8 cellular contexts compared by ENCODE assay signal in the genomic region with DNA sequence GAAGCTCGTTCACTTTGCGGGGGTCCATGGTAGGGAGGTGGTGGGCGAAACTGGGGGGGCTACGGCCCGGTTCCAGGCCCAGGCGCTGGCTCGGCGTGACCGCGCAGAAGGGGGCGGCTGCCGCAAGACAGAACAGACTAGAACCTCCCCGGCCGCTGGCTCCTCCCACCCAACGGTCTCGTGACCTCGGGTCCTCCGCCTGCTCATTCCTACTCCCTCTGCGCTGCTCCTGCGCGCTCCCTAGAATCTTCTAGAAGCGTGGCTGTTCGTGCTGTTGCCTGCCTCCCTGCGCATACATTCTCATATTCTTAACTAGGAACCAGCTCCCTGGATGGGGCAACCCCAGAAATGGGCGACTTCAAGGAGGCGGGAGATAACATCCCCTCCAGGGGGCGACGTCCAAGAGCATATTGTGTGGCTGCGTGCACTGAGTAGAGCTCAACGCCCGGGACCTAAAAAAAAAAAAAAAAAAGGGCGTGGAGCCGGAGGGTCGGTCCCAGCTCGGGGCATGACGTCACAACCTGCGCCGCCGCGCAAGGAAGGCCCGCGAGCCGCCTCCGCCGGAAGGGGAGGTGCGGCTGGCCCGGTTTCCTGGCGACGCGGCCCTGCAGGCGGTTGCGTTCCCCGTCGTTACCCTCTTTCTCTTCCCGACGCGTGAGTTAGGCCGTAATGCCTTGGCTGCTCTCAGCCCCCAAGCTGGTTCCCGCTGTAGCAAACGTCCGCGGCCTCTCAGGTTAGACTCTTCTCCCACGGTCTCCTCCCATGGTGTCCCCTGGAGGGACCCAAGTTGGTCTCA. TPM values are rescaled to one million over a fixed set of nuclear protein-coding genes. Genes with fewer than 3 reads are reported as not detected.
DNase-seq lines count a peak whose midpoint lies in the region; ATAC-seq, FAIRE-seq and TF ChIP-seq lines count a peak whose summit lies in the region.

Gene ST13 (minus strand): TSS at position 127 of the 796 bp plus-strand sequence. CDS start 99 bp downstream, at position 28.
Gene XPNPEP3 (plus strand): TSS at position 636 of the 796 bp plus-strand sequence. CDS start 34 bp downstream, at position 670.

- H3K36me3 ChIP-seq in CD4-positive, CD25-positive, alpha-beta regulatory T cell (ENCODE audit: control insufficient read depth, insufficient read depth, low read length): peaks cover 6% of the 10 kb centered on the region
- peaks cover 0 to 9% of the 10 kb centered on the region in 2 experiments; a peak in 1 of 5 replicates for H3K36me3 ChIP-seq in HepG2 (replicated peaks in 1 of 2; ENCODE audit: control insufficient read depth in 1 of 2, insufficient read depth in 2 of 2, low read length in 2 of 2)

- no peaks in the 10 kb centered on the region for H3K9me3 ChIP-seq in CD4-positive, CD25-positive, alpha-beta regulatory T cell (ENCODE audit: control insufficient read depth in 2 of 2, low read length in 2 of 2)
- no peaks in the 10 kb centered on the region for H3K9me3 ChIP-seq in HepG2 (ENCODE audit: low read length)

- ATAC-seq in CD4-positive, CD25-positive, alpha-beta regulatory T cell (ENCODE audit: low read depth in 2 of 2): peak; percentile 91 to 93
- ATAC-seq in GM19397 (IDR thresholded peaks at IDR 0.05; ENCODE audit: unreplicated experiment): peak; percentile 93
- ATAC-seq in HG03571 (IDR thresholded peaks at IDR 0.05; ENCODE audit: unreplicated experiment): peak; percentile 87
- peak; percentile 94 for ATAC-seq in HepG2

- peak within 1 kb of the TSS; percentile 98 for H3K27ac ChIP-seq in CD4-positive, CD25-positive, alpha-beta regulatory T cell (ENCODE audit: insufficient read depth, low read length, poor library complexity, severe bottlenecking)
- H3K27ac ChIP-seq in HepG2 (ENCODE audit: extremely low read length, insufficient read depth, low read length): peak within 1 kb of the TSS; percentile 96

- peaks cover 44% of the 10 kb centered on the region for H3K4me1 ChIP-seq in CD4-positive, CD25-positive, alpha-beta regulatory T cell (ENCODE audit: control insufficient read depth, insufficient read depth, low read length, poor library complexity, severe bottlenecking)
- H3K4me1 ChIP-seq in HepG2 (ENCODE audit: insufficient read depth, low read length): peaks cover 39% of the 10 kb centered on the region

- CTCF ChIA-PET in HepG2 (lab: Yijun Ruan, JAX; ENCODE audit: low intra/inter-chr PET ratio, low total read pairs): no interaction called here

- peak within 1 kb of the TSS; percentile 98 for H3K9ac ChIP-seq in HepG2 (ENCODE audit: insufficient read depth, low read depth, low read length)

- H3K4me2 ChIP-seq in HepG2 (ENCODE audit: low read depth, low read length): peak within 1 kb of the TSS; percentile 92

- H3K9me3 Mint-ChIP-seq in CD4-positive, CD25-positive, alpha-beta regulatory T cell: no peaks in the 10 kb centered on the region

- TF ChIP-seq CTCF in HepG2 (CRISPR knock-in tag; IDR thresholded peaks at IDR 0.05): peak; percentile 50; the same call in 1 of the 2 replicates

- WGBS in HepG2 (ENCODE audit: low lambda C conversion rate): under 1% methylated on average over 40 of the region's 63 CpGs

- no peak for TF ChIP-seq RAD21 in HepG2 (CRISPR knock-in tag; IDR thresholded peaks at IDR 0.05)

- peak within 1 kb of the TSS; percentile 36 for H2AFZ ChIP-seq in HepG2 (ENCODE audit: low read length)

- DNase-seq in CD4-positive, CD25-positive, alpha-beta regulatory T cell: peak; percentile 95 to 97 (median 97)
- DNase-seq in NCI-H82 (lab: John Stamatoyannopoulos, UW): peak; percentile 97
- DNase-seq in activated CD4-positive, alpha-beta T cell treated with anti-CD3 and anti-CD28 coated beads, Interleukin-2, amount 50 U/mL, for 48 hours: peak; percentile 98 to 99
- peak; percentile 97 for DNase-seq in dermis blood vessel endothelial cell
- DNase-seq in HepG2 (ENCODE audit: low spot score): peak; percentile 92
- DNase-seq in stimulated activated CD4-positive, alpha-beta T cell treated with anti-CD3 and anti-CD28 coated beads, Interleukin-4, amount 100 ng/mL, for 1 hour: peak; percentile 98

- peak in 1 of 2 experiments; percentile 77; a peak in 3 of 4 replicates for TF ChIP-seq EP300 in HepG2 (IDR thresholded peaks at IDR 0.05; ENCODE audit: low read depth in 2 of 2, low read length in 2 of 2)
- TF ChIP-seq EP300 in HepG2 (CRISPR knock-in tag; IDR thresholded peaks at IDR 0.05; ENCODE audit: borderline replicate concordance): no peak

- no TSS peak for BruUV-seq in HepG2 (replicated peaks; lab: Mats Ljungman, UMichigan)

- peaks cover 26 to 68% (median 45%) of the 10 kb centered on the region in 4 donors for H3K4me1 Mint-ChIP-seq in CD4-positive, CD25-positive, alpha-beta regulatory T cell

- H3K79me2 ChIP-seq in HepG2 (ENCODE audit: insufficient read depth, low read length): peaks cover 78% of the 10 kb centered on the region

- H3K27me3 Mint-ChIP-seq in CD4-positive, CD25-positive, alpha-beta regulatory T cell: peaks cover 4% of the 10 kb centered on the region

- peak; percentile 75 to 83 for TF ChIP-seq POLR2A in HepG2 (IDR thresholded peaks at IDR 0.05; ENCODE audit: insufficient read depth in 1 of 2, low read depth in 2 of 2, low read length in 2 of 2)

- H3K36me3 Mint-ChIP-seq in CD4-positive, CD25-positive, alpha-beta regulatory T cell: peaks cover 3% of the 10 kb centered on the region

- peak; percentile 63 for FAIRE-seq in HepG2 (lab: Jason Lieb, UNC)

- H3K4me3 Mint-ChIP-seq in CD4-positive, CD25-positive, alpha-beta regulatory T cell: peak within 1 kb of the TSS; percentile 93 to 100 (median 98)

- peak within 1 kb of the TSS; percentile 96 for H3K4me3 ChIP-seq in CD4-positive, CD25-positive, alpha-beta regulatory T cell (ENCODE audit: low read depth, low read length)
- peak within 1 kb of the TSS; percentile 85 to 96 (median 90) for H3K4me3 ChIP-seq in HepG2 (replicated peaks in 1 of 3; ENCODE audit: insufficient read depth in 1 of 3, low read depth in 2 of 3, low read length in 3 of 3)

- POLR2A ChIA-PET in HepG2 (lab: Yijun Ruan, JAX): interaction anchor here (0.6 to 2.0 kb wide), 14 partner anchors 10 to 813 kb away, joined by 3 to 18 read pairs (median 4); partner anchors contain the start of genes EP300, RBX1 and SLC25A17

- intact Hi-C loops in HepG2 (cut with micrococcal nuclease; ENCODE audit: unreplicated experiment): no loop called here

- in situ Hi-C loops in HepG2 (cut with HindIII; ENCODE audit: extremely low pct_ligation_motif_present, low pct_unique_long_range_greater_than_20kb): no loop called here

- H3K27me3 ChIP-seq in CD4-positive, CD25-positive, alpha-beta regulatory T cell (ENCODE audit: control insufficient read depth, insufficient read depth, low read length): no peaks in the 10 kb centered on the region
- H3K27me3 ChIP-seq in HepG2 (ENCODE audit: control insufficient read depth in 1 of 2, insufficient read depth in 2 of 2, low read length in 2 of 2): no peaks in the 10 kb centered on the region; a peak in 1 of 5 replicates

- peaks cover 10% of the 10 kb centered on the region for H4K20me1 ChIP-seq in HepG2 (ENCODE audit: insufficient read depth, low read length)

- H3K27ac Mint-ChIP-seq in CD4-positive, CD25-positive, alpha-beta regulatory T cell: peak within 1 kb of the TSS; percentile 100

RNA-seq across cellular contexts. Expression of gene ST13, which starts in this region (rescaled TPM):
- total RNA-seq in CD4-positive, CD25-positive, alpha-beta regulatory T cell: 122 TPM
- 100 to 1,000 TPM; 149 to 194 (median 169) TPM for polyA plus RNA-seq in CD4-positive, CD25-positive, alpha-beta regulatory T cell
- total RNA-seq in dermis blood vessel endothelial cell (241 and 289 TPM in 2 replicates), HepG2 (2016; rRNA removed; fragmentation: Illumina TruSeq; extraction: Trizol) (274 and 393 TPM in 2 replicates)
- 96.2 and 106 TPM in 2 replicates for total RNA-seq in HepG2 (2016; cell fraction: cytosol; rRNA removed; fragmentation: Illumina TruSeq; extraction: Trizol; ENCODE audit: low read depth)
- total RNA-seq in HepG2 (2016; cell fraction: insoluble cytoplasmic fraction; rRNA removed; fragmentation: Illumina TruSeq; extraction: Trizol): 279 and 367 TPM in 2 replicates
- total RNA-seq in HepG2 (2016; cell fraction: membrane; rRNA removed; fragmentation: Illumina TruSeq; extraction: Trizol): 202 and 206 TPM in 2 replicates
- 86.1 and 94.9 TPM in 2 replicates for total RNA-seq in HepG2 (2016; cell fraction: nucleus; rRNA removed; fragmentation: Illumina TruSeq; extraction: Trizol)
- 104 and 110 TPM in 2 replicates for polyA plus RNA-seq in HepG2 (2011; rRNA removed)
- 60.5 and 92.1 TPM in 2 replicates for polyA plus RNA-seq in HepG2 (2011; cell fraction: cytosol; rRNA removed)
- polyA plus RNA-seq in HepG2 (2011; cell fraction: nucleus; rRNA removed): 22.5 and 35.3 TPM in 2 replicates
- 273 and 374 TPM in 2 replicates for polyA plus RNA-seq in HepG2 (2012)
- polyA plus RNA-seq in HepG2 (2016; cell fraction: cytosol; fragmentation: Illumina TruSeq; extraction: Trizol; ENCODE audit: low read depth): 142 and 151 TPM in 2 replicates
- polyA plus RNA-seq in HepG2 (2016; cell fraction: insoluble cytoplasmic fraction; fragmentation: Illumina TruSeq; extraction: Trizol; ENCODE audit: low read depth): 458 and 479 TPM in 2 replicates
- polyA plus RNA-seq in HepG2 (2016; cell fraction: membrane; fragmentation: Illumina TruSeq; extraction: Trizol; ENCODE audit: low read depth): 211 and 234 TPM in 2 replicates
- 146 and 149 TPM in 2 replicates for polyA plus RNA-seq in HepG2 (2016; cell fraction: nucleus; fragmentation: Illumina TruSeq; extraction: Trizol; ENCODE audit: insufficient read depth, low read depth)
- 57.3 and 59.1 TPM in 2 replicates for polyA minus RNA-seq in HepG2 (2011; rRNA and poly(A)+ RNA removed; ENCODE audit: low replicate concordance)
- 121 and 140 TPM in 2 replicates for polyA minus RNA-seq in HepG2 (2011; cell fraction: cytosol; rRNA and poly(A)+ RNA removed)
- 28.6 and 46.7 TPM in 2 replicates for polyA minus RNA-seq in HepG2 (2011; cell fraction: nucleus; rRNA and poly(A)+ RNA removed)

RNA-seq across cellular contexts. Expression of gene XPNPEP3, which starts in this region (rescaled TPM):
- total RNA-seq in CD4-positive, CD25-positive, alpha-beta regulatory T cell: 15.3 TPM
- 10 to 100 TPM in 1 of 4 donors, 1 to 10 TPM in 3; 2.4 to 11.8 (median 4.6) TPM for polyA plus RNA-seq in CD4-positive, CD25-positive, alpha-beta regulatory T cell
- 5.3 and 9.6 TPM in 2 replicates for total RNA-seq in dermis blood vessel endothelial cell
- total RNA-seq in HepG2 (2016; rRNA removed; fragmentation: Illumina TruSeq; extraction: Trizol): 10.3 and 15.9 TPM in 2 replicates
- total RNA-seq in HepG2 (2016; cell fraction: cytosol; rRNA removed; fragmentation: Illumina TruSeq; extraction: Trizol; ENCODE audit: low read depth): 6.3 and 6.9 TPM in 2 replicates
- 10.3 and 14.2 TPM in 2 replicates for total RNA-seq in HepG2 (2016; cell fraction: insoluble cytoplasmic fraction; rRNA removed; fragmentation: Illumina TruSeq; extraction: Trizol)
- 8.4 and 9.9 TPM in 2 replicates for total RNA-seq in HepG2 (2016; cell fraction: membrane; rRNA removed; fragmentation: Illumina TruSeq; extraction: Trizol)
- total RNA-seq in HepG2 (2016; cell fraction: nucleus; rRNA removed; fragmentation: Illumina TruSeq; extraction: Trizol): 11.4 and 12.4 TPM in 2 replicates
- 11.4 and 14.0 TPM in 2 replicates for polyA plus RNA-seq in HepG2 (2011; rRNA removed)
- 6.8 and 8.4 TPM in 2 replicates for polyA plus RNA-seq in HepG2 (2011; cell fraction: cytosol; rRNA removed)
- 9.2 and 10.6 TPM in 2 replicates for polyA plus RNA-seq in HepG2 (2011; cell fraction: nucleus; rRNA removed)
- 4.7 and 6.7 TPM in 2 replicates for polyA plus RNA-seq in HepG2 (2012)
- 4.5 and 5.8 TPM in 2 replicates for polyA plus RNA-seq in HepG2 (2016; cell fraction: cytosol; fragmentation: Illumina TruSeq; extraction: Trizol; ENCODE audit: low read depth)
- polyA plus RNA-seq in HepG2 (2016; cell fraction: insoluble cytoplasmic fraction; fragmentation: Illumina TruSeq; extraction: Trizol; ENCODE audit: low read depth): 11.0 and 12.5 TPM in 2 replicates
- polyA plus RNA-seq in HepG2 (2016; cell fraction: membrane; fragmentation: Illumina TruSeq; extraction: Trizol; ENCODE audit: low read depth): 7.6 and 8.4 TPM in 2 replicates
- polyA plus RNA-seq in HepG2 (2016; cell fraction: nucleus; fragmentation: Illumina TruSeq; extraction: Trizol; ENCODE audit: insufficient read depth, low read depth): 14.5 TPM in 2 replicates
- 16.7 and 45.3 TPM in 2 replicates for polyA minus RNA-seq in HepG2 (2011; rRNA and poly(A)+ RNA removed; ENCODE audit: low replicate concordance)
- 14.6 and 15.7 TPM in 2 replicates for polyA minus RNA-seq in HepG2 (2011; cell fraction: cytosol; rRNA and poly(A)+ RNA removed)
- 24.5 and 26.7 TPM in 2 replicates for polyA minus RNA-seq in HepG2 (2011; cell fraction: nucleus; rRNA and poly(A)+ RNA removed)

Comparison
In these comparisons a context has a peak if more than half of its experiments do, and no peak if none do; other contexts are left out.
1. Peak in every context shown above with its lines: DNase-seq, ATAC-seq, H3K4me3 ChIP-seq and H3K27ac ChIP-seq.